Comparison of ENCODE assay signal across 29 cellular contexts in genomic region chr5:80372780-80373179, GRCh38. TPM values are rescaled to one million over a fixed set of nuclear protein-coding genes. Genes with fewer than 3 reads are reported as not detected.
"Had no signal": no experiment of that assay in that cellular context is flagged by ENCODE, and none has a peak within 500 bp of the region (broad histone marks: within the 10 kb centered on the region; RNA-seq: fewer than 3 reads in every experiment).

No MANE protein-coding gene starts in this region.

- H3K9me3 Mint-ChIP-seq: activated T-helper 1 cell treated with anti-CD3 and anti-CD28 coated beads, Interleukin-12 subunit alpha, Interleukin-12 subunit beta, Interleukin-2, Interleukin-4 antibody, amounts not matched to agents 30 ng/mL and 10 ng/mL and 1 ng/mL, durations not matched to agents 14 hours and 24 hours and 36 hours had no signal

- DNase-seq: activated CD4-positive, alpha-beta T cell treated with anti-CD3 and anti-CD28 coated beads for 48 hours; activated CD4-positive, alpha-beta T cell treated with anti-CD3 and anti-CD28 coated beads, Interleukin-2, amount 50 U/mL, for 4 hours; activated CD4-positive, CD25-positive, alpha-beta regulatory T cell treated with anti-CD3 and anti-CD28 coated beads, Interleukin-2, amount 50 U/mL, for 72 hours; activated CD8-positive, alpha-beta memory T cell treated with anti-CD3 and anti-CD28 coated beads, Interleukin-2, amount 50 U/mL, for 48 hours; activated CD8-positive, alpha-beta T cell treated with anti-CD3 and anti-CD28 coated beads, Interleukin-2, amount 10 ng/mL, durations not matched to agents 7 days and 5 days; activated effector memory CD4-positive, alpha-beta T cell treated with anti-CD3 and anti-CD28 coated beads, Interleukin-2, amount 50 U/mL, for 16 hours; activated naive CD4-positive, alpha-beta T cell treated with Interleukin-2 at 50 U/mL for 16 hours; activated T-cell treated with anti-CD3 and anti-CD28 coated beads, Interleukin-2, amount 50 U/mL, for 1 hour; brain microvascular endothelial cell; KG1; NCI-H1048; NCI-H1417; NCI-H1930; NCI-H2171; NCI-H2227 treated with DMSO at 0.1 percent for 48 hours; NCI-H446 treated with DMSO at 0.1 percent for 48 hours; NCI-H524 treated with DMSO at 0.1 percent for 48 hours; NCI-H748 treated with DMSO at 0.1 percent for 48 hours; SHP77 treated with DMSO at 0.1 percent for 48 hours; T-helper 17 cell; T-helper 9 cell had no signal

- H3K4me3 Mint-ChIP-seq: activated CD8-positive, alpha-beta T cell treated with anti-CD3 and anti-CD28 coated beads, Interleukin-2, amount 10 ng/mL, durations not matched to agents 7 days and 5 days; activated T-helper 1 cell treated with anti-CD3 and anti-CD28 coated beads, Interleukin-12 subunit alpha, Interleukin-12 subunit beta, Interleukin-2, Interleukin-4 antibody, amounts not matched to agents 30 ng/mL and 10 ng/mL and 1 ng/mL, durations not matched to agents 14 hours and 24 hours and 36 hours; WTC11 had no signal

- H3K27ac Mint-ChIP-seq: activated CD8-positive, alpha-beta T cell treated with anti-CD3 and anti-CD28 coated beads, Interleukin-2, amount 10 ng/mL, durations not matched to agents 7 days and 5 days; activated naive CD4-positive, alpha-beta T cell treated with anti-CD3 and anti-CD28 coated beads, Interleukin-2, amount 50 U/mL, for 72 hours; activated T-helper 1 cell treated with anti-CD3 and anti-CD28 coated beads, Interleukin-12 subunit alpha, Interleukin-12 subunit beta, Interleukin-2, Interleukin-4 antibody, amounts not matched to agents 30 ng/mL and 10 ng/mL and 1 ng/mL, durations not matched to agents 14 hours and 24 hours and 36 hours; T-helper 17 cell; WTC11 had no signal

- ATAC-seq: activated CD8-positive, alpha-beta T cell treated with anti-CD3 and anti-CD28 coated beads, Interleukin-2, amount 10 ng/mL, durations not matched to agents 7 days and 5 days; activated naive CD4-positive, alpha-beta T cell treated with anti-CD3 and anti-CD28 coated beads, Interleukin-2, amount 50 U/mL, for 72 hours; T-helper 17 cell; WTC11 had no signal

- H3K36me3 Mint-ChIP-seq: activated naive CD4-positive, alpha-beta T cell treated with anti-CD3 and anti-CD28 coated beads, Interleukin-2, amount 50 U/mL, for 72 hours had no signal

- H3K4me1 Mint-ChIP-seq: T-helper 17 cell had no signal

RNA-seq across cellular contexts. Expression of gene SPZ1, which starts 53.0 kb away (rescaled TPM):
- total RNA-seq: activated CD8-positive, alpha-beta T cell treated with anti-CD3 and anti-CD28 coated beads, Interleukin-2, amount 10 ng/mL, durations not matched to agents 7 days and 5 days; activated naive CD4-positive, alpha-beta T cell treated with anti-CD3 and anti-CD28 coated beads, Interleukin-2, amount 50 U/mL, for 72 hours; activated T-helper 1 cell treated with anti-CD3 and anti-CD28 coated beads, Interleukin-12 subunit alpha, Interleukin-12 subunit beta, Interleukin-2, Interleukin-4 antibody, amounts not matched to agents 30 ng/mL and 10 ng/mL and 1 ng/mL, durations not matched to agents 14 hours and 24 hours and 36 hours; cardiac muscle cell; IMR-90; LHCN-M2; M059J; OCI-LY7; T-helper 17 cell; WTC11 had no signal
